Comparison of ENCODE assay signal across 2 cellular contexts in the genomic region with DNA sequence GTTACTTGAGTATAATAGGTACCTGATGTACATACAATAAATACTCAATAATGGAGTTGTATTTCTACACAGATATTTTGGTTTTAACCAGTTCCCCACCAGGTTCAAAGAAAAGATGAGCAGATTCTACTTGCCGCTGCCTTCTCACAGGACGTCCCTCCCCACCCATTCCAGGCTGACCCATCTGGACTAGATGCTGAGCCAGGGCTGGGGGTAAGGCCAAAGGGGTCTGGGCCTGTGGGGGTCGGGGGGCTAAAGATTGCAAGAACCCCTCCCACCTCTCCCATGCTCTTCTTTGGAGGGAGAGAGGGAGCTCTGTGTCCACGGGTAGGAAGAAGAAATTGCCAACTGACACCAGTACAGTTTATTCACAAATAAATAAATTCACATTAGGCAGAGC.
TF ChIP-seq lines count a peak whose summit lies in the region.

No MANE protein-coding gene starts in this region.

TF ChIP-seq in A549, 52 proteins besides CTCF, POLR2A, EP300 and RAD21:
- no peak for TF ChIP-seq SREBF2 (IDR thresholded peaks at IDR 0.05)
- TF ChIP-seq ZSCAN20 (CRISPR knock-in tag; IDR thresholded peaks at IDR 0.05), result no peak
- no peak for TF ChIP-seq CHD2 (IDR thresholded peaks at IDR 0.05; ENCODE audit: low read length, partially characterized antibody)
- TF ChIP-seq HMGXB4 (CRISPR knock-in tag; IDR thresholded peaks at IDR 0.05; ENCODE audit: borderline replicate concordance), result no peak
- TF ChIP-seq PBX3 (IDR thresholded peaks at IDR 0.05), result no peak
- no peak for TF ChIP-seq KDM5A (IDR thresholded peaks at IDR 0.05)
- no peak for TF ChIP-seq EHF (CRISPR knock-in tag; IDR thresholded peaks at IDR 0.05)
- no peak for TF ChIP-seq JUN (IDR thresholded peaks at IDR 0.05)
- no peak for TF ChIP-seq NFE2L2 (conservative IDR thresholded peaks at IDR 0.05; ENCODE audit: low read length)
- TF ChIP-seq RCOR1 (IDR thresholded peaks at IDR 0.05; ENCODE audit: low read depth, low read length), result no peak
- no peak for TF ChIP-seq MAFK (IDR thresholded peaks at IDR 0.05; ENCODE audit: partially characterized antibody)
- no peak for TF ChIP-seq FOSL2 (IDR thresholded peaks at IDR 0.05)
- no peak for TF ChIP-seq FOSL2 (CRISPR knock-in tag; IDR thresholded peaks at IDR 0.05)
- no peak for TF ChIP-seq PHF8 (IDR thresholded peaks at IDR 0.05; ENCODE audit: borderline replicate concordance, low read depth)

TF ChIP-seq in HCT116, 20 proteins besides CTCF, POLR2A, EP300 and RAD21:
- TF ChIP-seq, protein P1, sequence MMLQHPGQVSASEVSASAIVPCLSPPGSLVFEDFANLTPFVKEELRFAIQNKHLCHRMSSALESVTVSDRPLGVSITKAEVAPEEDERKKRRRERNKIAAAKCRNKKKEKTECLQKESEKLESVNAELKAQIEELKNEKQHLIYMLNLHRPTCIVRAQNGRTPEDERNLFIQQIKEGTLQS (IDR thresholded peaks at IDR 0.05), result no peak
- TF ChIP-seq POLR2AphosphoS5 (IDR thresholded peaks at IDR 0.05; ENCODE audit: low read depth, low read length) (no peak), EZH2phosphoT487 (IDR thresholded peaks at IDR 0.05; ENCODE audit: borderline replicate concordance) (no peak), EGR1 (IDR thresholded peaks at IDR 0.05; ENCODE audit: low read depth) (no peak), CEBPB (IDR thresholded peaks at IDR 0.05; ENCODE audit: low read depth) (no peak), ELF1 (IDR thresholded peaks at IDR 0.05; ENCODE audit: borderline replicate concordance, low read depth) (no peak), ZFX (IDR thresholded peaks at IDR 0.05) (no peak), YY1 (IDR thresholded peaks at IDR 0.05; ENCODE audit: extremely low read depth, insufficient replicate concordance, low read depth, low read length) (no peak), MAX (IDR thresholded peaks at IDR 0.05) (no peak), SRF (IDR thresholded peaks at IDR 0.05; ENCODE audit: low read depth) (no peak), ZNF274 (IDR thresholded peaks at IDR 0.05; ENCODE audit: low read depth, low read length) (no peak)
- TF ChIP-seq, protein P2, sequence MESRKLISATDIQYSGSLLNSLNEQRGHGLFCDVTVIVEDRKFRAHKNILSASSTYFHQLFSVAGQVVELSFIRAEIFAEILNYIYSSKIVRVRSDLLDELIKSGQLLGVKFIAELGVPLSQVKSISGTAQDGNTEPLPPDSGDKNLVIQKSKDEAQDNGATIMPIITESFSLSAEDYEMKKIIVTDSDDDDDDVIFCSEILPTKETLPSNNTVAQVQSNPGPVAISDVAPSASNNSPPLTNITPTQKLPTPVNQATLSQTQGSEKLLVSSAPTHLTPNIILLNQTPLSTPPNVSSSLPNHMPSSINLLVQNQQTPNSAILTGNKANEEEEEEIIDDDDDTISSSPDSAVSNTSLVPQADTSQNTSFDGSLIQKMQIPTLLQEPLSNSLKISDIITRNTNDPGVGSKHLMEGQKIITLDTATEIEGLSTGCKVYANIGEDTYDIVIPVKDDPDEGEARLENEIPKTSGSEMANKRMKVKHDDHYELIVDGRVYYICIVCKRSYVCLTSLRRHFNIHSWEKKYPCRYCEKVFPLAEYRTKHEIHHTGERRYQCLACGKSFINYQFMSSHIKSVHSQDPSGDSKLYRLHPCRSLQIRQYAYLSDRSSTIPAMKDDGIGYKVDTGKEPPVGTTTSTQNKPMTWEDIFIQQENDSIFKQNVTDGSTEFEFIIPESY (IDR thresholded peaks at IDR 0.05; ENCODE audit: extremely low read depth, insufficient replicate concordance, low read length), result no peak
- TF ChIP-seq, protein P3, sequence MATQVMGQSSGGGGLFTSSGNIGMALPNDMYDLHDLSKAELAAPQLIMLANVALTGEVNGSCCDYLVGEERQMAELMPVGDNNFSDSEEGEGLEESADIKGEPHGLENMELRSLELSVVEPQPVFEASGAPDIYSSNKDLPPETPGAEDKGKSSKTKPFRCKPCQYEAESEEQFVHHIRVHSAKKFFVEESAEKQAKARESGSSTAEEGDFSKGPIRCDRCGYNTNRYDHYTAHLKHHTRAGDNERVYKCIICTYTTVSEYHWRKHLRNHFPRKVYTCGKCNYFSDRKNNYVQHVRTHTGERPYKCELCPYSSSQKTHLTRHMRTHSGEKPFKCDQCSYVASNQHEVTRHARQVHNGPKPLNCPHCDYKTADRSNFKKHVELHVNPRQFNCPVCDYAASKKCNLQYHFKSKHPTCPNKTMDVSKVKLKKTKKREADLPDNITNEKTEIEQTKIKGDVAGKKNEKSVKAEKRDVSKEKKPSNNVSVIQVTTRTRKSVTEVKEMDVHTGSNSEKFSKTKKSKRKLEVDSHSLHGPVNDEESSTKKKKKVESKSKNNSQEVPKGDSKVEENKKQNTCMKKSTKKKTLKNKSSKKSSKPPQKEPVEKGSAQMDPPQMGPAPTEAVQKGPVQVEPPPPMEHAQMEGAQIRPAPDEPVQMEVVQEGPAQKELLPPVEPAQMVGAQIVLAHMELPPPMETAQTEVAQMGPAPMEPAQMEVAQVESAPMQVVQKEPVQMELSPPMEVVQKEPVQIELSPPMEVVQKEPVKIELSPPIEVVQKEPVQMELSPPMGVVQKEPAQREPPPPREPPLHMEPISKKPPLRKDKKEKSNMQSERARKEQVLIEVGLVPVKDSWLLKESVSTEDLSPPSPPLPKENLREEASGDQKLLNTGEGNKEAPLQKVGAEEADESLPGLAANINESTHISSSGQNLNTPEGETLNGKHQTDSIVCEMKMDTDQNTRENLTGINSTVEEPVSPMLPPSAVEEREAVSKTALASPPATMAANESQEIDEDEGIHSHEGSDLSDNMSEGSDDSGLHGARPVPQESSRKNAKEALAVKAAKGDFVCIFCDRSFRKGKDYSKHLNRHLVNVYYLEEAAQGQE (IDR thresholded peaks at IDR 0.05; ENCODE audit: low read depth), result no peak
